Comparison of ENCODE assay signal across 28 cellular contexts in the genomic region with DNA sequence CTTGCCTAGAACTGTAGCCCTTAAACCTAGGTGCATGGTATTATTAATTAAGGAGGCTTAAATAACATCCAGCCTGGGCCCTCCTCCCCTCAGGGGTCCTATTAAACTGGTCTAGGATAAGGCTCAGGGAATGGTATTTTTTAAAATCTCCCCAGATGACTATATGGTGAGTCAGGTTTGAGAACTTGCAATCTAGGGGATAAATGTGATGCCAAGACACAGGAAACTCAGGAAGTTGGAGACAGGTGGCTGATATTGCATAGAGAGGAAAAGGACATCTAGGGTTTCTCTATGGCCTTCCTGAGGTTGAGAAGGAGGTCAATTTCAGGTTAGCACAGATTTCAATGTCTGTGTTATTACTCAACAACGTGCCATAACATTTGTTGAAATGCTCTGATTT.
DNase-seq lines count a peak whose midpoint lies in the region; ATAC-seq and TF ChIP-seq lines count a peak whose summit lies in the region.
"Had no signal": no experiment of that assay in that cellular context is flagged by ENCODE, and none has a peak within 500 bp of the region (broad histone marks: within the 10 kb centered on the region; RNA-seq: fewer than 3 reads in every experiment).

No MANE protein-coding gene starts in this region.

- no peaks in the 10 kb centered on the region for H3K79me2 ChIP-seq in PC-3 (ENCODE audit: low read length)

- intact Hi-C loops in PC-3 (cut with micrococcal nuclease), result no loop called here
- intact Hi-C loops in CD4-positive, alpha-beta T cell (cut with DNase I, micrococcal nuclease), result no loop called here

- peaks cover 41% of the 10 kb centered on the region for H3K4me1 Mint-ChIP-seq in nephron progenitor cell
- peaks cover 9% of the 10 kb centered on the region for H3K4me1 Mint-ChIP-seq in CD4-positive, alpha-beta T cell (ENCODE audit: low read depth)
- H3K4me1 Mint-ChIP-seq: activated CD4-positive, alpha-beta memory T cell treated with anti-CD3 and anti-CD28 coated beads, Interleukin-2, amount 10 ng/mL, durations not matched to agents 7 days and 5 days had no signal

- H3K27ac ChIP-seq in PC-3 (ENCODE audit: low read length), result peak overlapping the region; percentile 86
- no peak overlapping the region for H3K27ac ChIP-seq in CD4-positive, alpha-beta T cell (ENCODE audit: low read depth, low read length)
- H3K27ac ChIP-seq: KMS-11, left ventricle myocardium inferior, suprapubic skin had no signal

- peaks cover 8% of the 10 kb centered on the region for H3K27me3 Mint-ChIP-seq in nephron progenitor cell (ENCODE audit: low read depth, poor library complexity)
- H3K27me3 Mint-ChIP-seq in CD4-positive, alpha-beta T cell, result peaks cover 20% of the 10 kb centered on the region
- H3K27me3 Mint-ChIP-seq: activated CD4-positive, alpha-beta memory T cell treated with anti-CD3 and anti-CD28 coated beads, Interleukin-2, amount 10 ng/mL, durations not matched to agents 7 days and 5 days had no signal

- H3K27me3 ChIP-seq in PC-3 (ENCODE audit: low read length), result no peaks in the 10 kb centered on the region
- H3K27me3 ChIP-seq in CD4-positive, alpha-beta T cell (ENCODE audit: control insufficient read depth, insufficient read depth, low read length), result no peaks in the 10 kb centered on the region
- H3K27me3 ChIP-seq: suprapubic skin had no signal

- peak; percentile 87 for ATAC-seq in PC-3
- ATAC-seq in HG03378 (IDR thresholded peaks at IDR 0.05; ENCODE audit: unreplicated experiment), result no peak
- no peak for ATAC-seq in CD4-positive, alpha-beta T cell (ENCODE audit: poor library complexity)
- ATAC-seq: activated CD4-positive, CD25-positive, alpha-beta regulatory T cell treated with anti-CD3 and anti-CD28 coated beads, Interleukin-2, amount 50 U/mL, for 24 hours; esophagus mucosa; naive thymus-derived CD8-positive, alpha-beta T cell; stimulated activated memory B cell treated with anti-CD40 and anti-IgM and Interleukin-4, amounts not matched to agents 10 μg/mL and 1 μg/mL and 100 μg/mL, for 72 hours had no signal

- no peaks in the 10 kb centered on the region for H3K36me3 Mint-ChIP-seq in nephron progenitor cell (ENCODE audit: low read depth)
- H3K36me3 Mint-ChIP-seq in CD4-positive, alpha-beta T cell (ENCODE audit: low read depth), result no peaks in the 10 kb centered on the region
- H3K36me3 Mint-ChIP-seq: brain; CD14-positive monocyte; mesothelial cell of epicardium; naive thymus-derived CD8-positive, alpha-beta T cell; stimulated activated memory B cell treated with anti-CD40 and anti-IgM and Interleukin-4, amounts not matched to agents 10 μg/mL and 1 μg/mL and 100 μg/mL, for 72 hours had no signal

- H3F3A ChIP-seq in PC-3 (ENCODE audit: low read length, unreplicated experiment), result no peaks in the 10 kb centered on the region

- H3K36me3 ChIP-seq in PC-3 (ENCODE audit: low read depth, low read length), result no peaks in the 10 kb centered on the region
- H3K36me3 ChIP-seq: left ventricle myocardium inferior, suprapubic skin had no signal

- peak overlapping the region; percentile 61 for H3K4me2 ChIP-seq in PC-3 (ENCODE audit: low read length)
- H3K4me2 ChIP-seq: KMS-11 had no signal

- H3K4me1 ChIP-seq in PC-3 (ENCODE audit: insufficient read depth, low read length), result peaks cover 21% of the 10 kb centered on the region
- H3K4me1 ChIP-seq: left ventricle myocardium inferior had no signal

- H3K9me3 ChIP-seq in PC-3 (ENCODE audit: low read length), result no peaks in the 10 kb centered on the region
- no peaks in the 10 kb centered on the region for H3K9me3 ChIP-seq in CD4-positive, alpha-beta T cell (ENCODE audit: control insufficient read depth, low read length)
- H3K9me3 ChIP-seq: left ventricle myocardium inferior, suprapubic skin had no signal

- H2AFZ ChIP-seq in PC-3 (ENCODE audit: low read length), result no peak overlapping the region

- CTCF ChIA-PET in PC-3 (lab: Charles Lee), result no interaction called here
- CTCF ChIA-PET in CD4-positive, alpha-beta T cell (lab: Charles Lee), result no interaction called here

- H3K4me3 Mint-ChIP-seq in nephron progenitor cell, result no peak overlapping the region
- no peak overlapping the region for H3K4me3 Mint-ChIP-seq in CD4-positive, alpha-beta T cell
- H3K4me3 Mint-ChIP-seq: activated CD4-positive, alpha-beta memory T cell treated with anti-CD3 and anti-CD28 coated beads, Interleukin-2, amount 10 ng/mL, durations not matched to agents 7 days and 5 days; brain; CD14-positive monocyte; mesothelial cell of epicardium; naive thymus-derived CD8-positive, alpha-beta T cell; stimulated activated memory B cell treated with anti-CD40 and anti-IgM and Interleukin-4, amounts not matched to agents 10 μg/mL and 1 μg/mL and 100 μg/mL, for 72 hours had no signal

- no peak overlapping the region; the same call in 1 of the 2 replicates for H3K9ac ChIP-seq in PC-3 (ENCODE audit: low read length)
- H3K9ac ChIP-seq: KMS-11 had no signal

- H3K9me3 Mint-ChIP-seq in nephron progenitor cell, result peaks cover 4% of the 10 kb centered on the region
- H3K9me3 Mint-ChIP-seq in CD4-positive, alpha-beta T cell, result no peaks in the 10 kb centered on the region
- H3K9me3 Mint-ChIP-seq: activated CD4-positive, alpha-beta memory T cell treated with anti-CD3 and anti-CD28 coated beads, Interleukin-2, amount 10 ng/mL, durations not matched to agents 7 days and 5 days; mesothelial cell of epicardium; stimulated activated memory B cell treated with anti-CD40 and anti-IgM and Interleukin-4, amounts not matched to agents 10 μg/mL and 1 μg/mL and 100 μg/mL, for 72 hours had no signal

- no peaks in the 10 kb centered on the region for H4K20me1 ChIP-seq in PC-3 (ENCODE audit: low read length)

- H3K27ac Mint-ChIP-seq in nephron progenitor cell, result peak overlapping the region; percentile 45
- no peak overlapping the region for H3K27ac Mint-ChIP-seq in CD4-positive, alpha-beta T cell
- H3K27ac Mint-ChIP-seq: activated CD4-positive, alpha-beta memory T cell treated with anti-CD3 and anti-CD28 coated beads, Interleukin-2, amount 10 ng/mL, durations not matched to agents 7 days and 5 days; brain; mesothelial cell of epicardium; naive thymus-derived CD8-positive, alpha-beta T cell; stimulated activated memory B cell treated with anti-CD40 and anti-IgM and Interleukin-4, amounts not matched to agents 10 μg/mL and 1 μg/mL and 100 μg/mL, for 72 hours had no signal

- no peak overlapping the region for H3K4me3 ChIP-seq in PC-3 (ENCODE audit: low read length)
- no peak overlapping the region for H3K4me3 ChIP-seq in choroid plexus epithelial cell (ENCODE audit: low read depth, low read length)
- H3K4me3 ChIP-seq: left ventricle myocardium inferior, suprapubic skin had no signal

- DNase-seq in EL (peak; percentile 67), PC-3 (peak; percentile 83), choroid plexus epithelial cell (ENCODE audit: low read depth) (peak; percentile 17), nephron progenitor cell (no peak), kidney glomerular epithelial cell (lab: John Stamatoyannopoulos, UW) (no peak)
- DNase-seq in activated CD8-positive, alpha-beta memory T cell treated with anti-CD3 and anti-CD28 coated beads for 24 hours, result no peak
- DNase-seq in CD4-positive, alpha-beta T cell, result no peak
- DNase-seq: activated CD4-positive, alpha-beta memory T cell treated with anti-CD3 and anti-CD28 coated beads, Interleukin-2, amount 10 ng/mL, durations not matched to agents 7 days and 5 days; activated effector memory CD4-positive, alpha-beta T cell treated with anti-CD3 and anti-CD28 coated beads, Interleukin-2, amount 50 U/mL, for 16 hours; activated T-cell treated with anti-CD3 and anti-CD28 coated beads for 4 hours; effector CD8-positive, alpha-beta T cell; left ventricle myocardium inferior; MV-4-11; naive thymus-derived CD8-positive, alpha-beta T cell; NCI-H1694; NCI-H774; OCI-M1; SIG-M5; stimulated activated CD4-positive, alpha-beta T cell treated with anti-CD3 and anti-CD28 coated beads, Interleukin-4, amount 100 ng/mL, for 1 hour had no signal

- TF ChIP-seq CTCF in PC-3 (conservative IDR thresholded peaks at IDR 0.05; ENCODE audit: low read depth, low read length) (no peak), choroid plexus epithelial cell (conservative IDR thresholded peaks at IDR 0.05; ENCODE audit: low read depth, low read length) (no peak), nephron progenitor cell (IDR thresholded peaks at IDR 0.05) (no peak)
- TF ChIP-seq CTCF in CD4-positive, alpha-beta T cell (IDR thresholded peaks at IDR 0.05), result no peak

- POLR2A ChIA-PET in PC-3 (lab: Charles Lee; ENCODE audit: unreplicated experiment), result no interaction called here
- POLR2A ChIA-PET in CD4-positive, alpha-beta T cell (lab: Charles Lee), result no interaction called here

- no TSS peak for BruUV-seq in PC-3 (replicated peaks; lab: Mats Ljungman, UMichigan)

- no peaks in the 10 kb centered on the region for H3K9me2 ChIP-seq in PC-3 (replicated peaks; ENCODE audit: low read length)

Comparison
In these comparisons a context has a peak if more than half of its experiments do, and no peak if none do; other contexts are left out.
1. DNase-seq: peak in EL (single experiment), PC-3 (single experiment) and choroid plexus epithelial cell (single experiment); none in nephron progenitor cell (single experiment), activated CD8-positive, alpha-beta memory T cell treated with anti-CD3 and anti-CD28 coated beads for 24 hours (single experiment), CD4-positive, alpha-beta T cell (0 of 10) and kidney glomerular epithelial cell (single experiment).